ENCODE assay signal across 30 cellular contexts in the genomic region with DNA sequence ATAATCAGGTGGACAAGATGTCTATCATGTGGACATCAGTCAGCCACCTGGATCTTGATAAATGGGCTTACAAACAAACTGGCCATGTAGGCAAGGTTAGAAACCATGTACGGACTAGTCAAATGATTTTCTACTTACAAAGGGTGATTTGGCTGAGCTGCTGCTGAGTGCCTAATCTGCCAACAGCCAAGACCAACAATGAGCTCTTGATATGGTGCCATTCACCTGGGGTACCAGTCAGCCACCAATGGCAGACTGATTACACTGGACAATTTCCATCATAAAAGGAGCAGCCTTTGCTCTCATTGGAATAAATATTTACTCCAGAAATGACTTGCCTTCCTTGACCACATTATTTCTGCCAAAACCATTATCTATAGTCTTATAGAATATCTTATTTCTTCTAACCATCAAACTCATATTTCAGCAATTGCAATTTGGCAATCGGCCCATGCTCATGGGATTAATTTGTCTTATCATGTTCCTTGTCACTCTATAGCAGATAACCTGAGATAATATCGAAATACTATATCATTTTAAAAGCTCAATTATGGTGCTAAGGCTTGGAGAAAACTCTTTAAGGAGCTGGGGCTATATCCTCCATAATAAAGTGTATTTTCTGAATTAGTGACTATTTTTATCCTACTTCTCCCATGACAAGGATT.
"Had no signal": no experiment of that assay in that cellular context is flagged by ENCODE, and none has a peak within 500 bp of the region (broad histone marks: within the 10 kb centered on the region; RNA-seq: fewer than 3 reads in every experiment).

No MANE protein-coding gene starts in this region.

- H3K4me3 ChIP-seq: ascending aorta, breast epithelium, cardiac muscle cell, colonic mucosa, dorsolateral prefrontal cortex, gastrocnemius medialis, heart left ventricle had no signal

- H3K9me3 ChIP-seq: ascending aorta, breast epithelium, colonic mucosa, gastrocnemius medialis, heart left ventricle had no signal

- H3K36me3 ChIP-seq: ascending aorta, breast epithelium, cardiac muscle cell, colonic mucosa, gastrocnemius medialis, heart left ventricle, WERI-Rb-1 had no signal

- ATAC-seq: activated CD4-positive, CD25-positive, alpha-beta regulatory T cell treated with anti-CD3 and anti-CD28 coated beads, Interleukin-2, amount 50 U/mL, for 24 hours; activated CD8-positive, alpha-beta T cell treated with anti-CD3 and anti-CD28 coated beads for 36 hours; activated naive CD8-positive, alpha-beta T cell treated with anti-CD3 and anti-CD28 coated beads, Interleukin-2, amount 50 U/mL, for 24 hours; esophagus mucosa; foreskin keratinocyte; gastrocnemius medialis; T-helper 17 cell had no signal

- H3K27ac ChIP-seq: breast epithelium, cardiac muscle cell, colonic mucosa, dorsolateral prefrontal cortex, foreskin keratinocyte, gastrocnemius medialis, heart left ventricle, WERI-Rb-1 had no signal

- DNase-seq: activated B cell treated with CpG ODN at 0.5 μM for 24 hours; activated CD4-positive, alpha-beta T cell treated with anti-CD3 and anti-CD28 coated beads for 48 hours; activated CD4-positive, alpha-beta T cell treated with anti-CD3 and anti-CD28 coated beads, Interleukin-2, amount 50 U/mL, for 1 hour; activated CD4-positive, alpha-beta T cell treated with anti-CD3 and anti-CD28 coated beads, Interleukin-2, amount 50 U/mL, for 48 hours; activated CD8-positive, alpha-beta memory T cell treated with anti-CD3 and anti-CD28 coated beads for 24 hours; activated CD8-positive, alpha-beta T cell treated with anti-CD3 and anti-CD28 coated beads for 36 hours; activated effector memory CD4-positive, alpha-beta T cell treated with anti-CD3 and anti-CD28 coated beads, Interleukin-2, amount 50 U/mL, for 16 hours; activated naive CD4-positive, alpha-beta T cell treated with anti-CD3 and anti-CD28 coated beads for 36 hours; activated naive CD8-positive, alpha-beta T cell treated with anti-CD3 and anti-CD28 coated beads for 36 hours; activated naive CD8-positive, alpha-beta T cell treated with anti-CD3 and anti-CD28 coated beads, Interleukin-2, amount 50 U/mL, for 24 hours; activated T-cell treated with anti-CD3 and anti-CD28 coated beads, Interleukin-2, amount 50 U/mL, for 1 hour; activated T-cell treated with anti-CD3 and anti-CD28 coated beads, Interleukin-2, amount 50 U/mL, for 48 hours; central memory CD4-positive, alpha-beta T cell; cerebellar nuclear complex; colonic mucosa; dorsolateral prefrontal cortex; effector memory CD4-positive, alpha-beta T cell; endodermal cell; foreskin keratinocyte; gastrocnemius medialis; glutamatergic neuron; heart left ventricle; T-helper 17 cell; T1000; WERI-Rb-1 had no signal

- H3K4me1 ChIP-seq: ascending aorta, breast epithelium, colonic mucosa, foreskin keratinocyte, gastrocnemius medialis, heart left ventricle had no signal

- H3K27me3 ChIP-seq: ascending aorta, breast epithelium, cardiac muscle cell, colonic mucosa, dorsolateral prefrontal cortex, gastrocnemius medialis, heart left ventricle had no signal
